ENCODE assay signal across 9 cellular contexts in genomic region chr19:2289714-2290435, GRCh38. TPM values are rescaled to one million over a fixed set of nuclear protein-coding genes. Genes with fewer than 3 reads are reported as not detected.
DNase-seq lines count a peak whose midpoint lies in the region; ATAC-seq, FAIRE-seq and TF ChIP-seq lines count a peak whose summit lies in the region.
"Had no signal": no experiment of that assay in that cellular context is flagged by ENCODE, and none has a peak within 500 bp of the region (broad histone marks: within the 10 kb centered on the region; RNA-seq: fewer than 3 reads in every experiment).

No MANE protein-coding gene starts in this region.

- peaks cover 2% of the 10 kb centered on the region for H3K36me3 Mint-ChIP-seq in activated naive CD4-positive, alpha-beta T cell treated with anti-CD3 and anti-CD28 coated beads for 36 hours (ENCODE audit: low read depth)
- no peaks in the 10 kb centered on the region for H3K36me3 Mint-ChIP-seq in progenitor cell of endocrine pancreas (ENCODE audit: insufficient read depth)

- H3K9me3 ChIP-seq in kidney (ENCODE audit: control insufficient read depth in 1 of 2, low read length in 2 of 2) (no peaks in the 10 kb centered on the region), suprapubic skin (no peaks in the 10 kb centered on the region)

- peaks cover 27% of the 10 kb centered on the region for H3K4me1 Mint-ChIP-seq in activated naive CD4-positive, alpha-beta T cell treated with anti-CD3 and anti-CD28 coated beads for 36 hours (ENCODE audit: low read depth)
- peaks cover 3% of the 10 kb centered on the region for H3K4me1 Mint-ChIP-seq in progenitor cell of endocrine pancreas (ENCODE audit: low read depth)

- peak overlapping the region; percentile 75 for H3K4me3 Mint-ChIP-seq in activated naive CD4-positive, alpha-beta T cell treated with anti-CD3 and anti-CD28 coated beads for 36 hours
- H3K4me3 Mint-ChIP-seq in progenitor cell of endocrine pancreas (ENCODE audit: low read depth) = no peak overlapping the region

- H3K36me3 ChIP-seq in kidney (ENCODE audit: control insufficient read depth in 1 of 2, insufficient read depth in 2 of 2, low read length in 2 of 2) (no peaks in the 10 kb centered on the region), suprapubic skin (peaks cover 4% of the 10 kb centered on the region)

- H3K9me3 Mint-ChIP-seq in activated naive CD4-positive, alpha-beta T cell treated with anti-CD3 and anti-CD28 coated beads for 36 hours = no peaks in the 10 kb centered on the region
- H3K9me3 Mint-ChIP-seq in progenitor cell of endocrine pancreas (ENCODE audit: low read depth) = no peaks in the 10 kb centered on the region

- intact Hi-C loops in activated naive CD4-positive, alpha-beta T cell treated with anti-CD3 and anti-CD28 coated beads for 36 hours (cut with micrococcal nuclease) = loop anchor here (5.0 kb wide), 1 partner anchor 37 kb away; the partner anchor contains the start of genes LSM7 and SPPL2B
- intact Hi-C loops in kidney (cut with DNase I) = no loop called here

- no peak overlapping the region for H3K4me3 ChIP-seq in kidney (ENCODE audit: low read length in 2 of 2)
- H3K4me3 ChIP-seq in suprapubic skin = peak overlapping the region; percentile 49

- H3K27ac Mint-ChIP-seq in activated naive CD4-positive, alpha-beta T cell treated with anti-CD3 and anti-CD28 coated beads for 36 hours = no peak overlapping the region
- no peak overlapping the region for H3K27ac Mint-ChIP-seq in progenitor cell of endocrine pancreas

- H3K4me1 ChIP-seq in kidney (ENCODE audit: control insufficient read depth in 1 of 2, insufficient read depth in 1 of 2, low read depth in 1 of 2, low read length in 2 of 2) (peaks cover 0 to 15% of the 10 kb centered on the region in 2 donors), suprapubic skin (peaks cover 39% of the 10 kb centered on the region)

- no peak overlapping the region for H3K9ac ChIP-seq in kidney (ENCODE audit: low read length in 2 of 2)

- ATAC-seq in GM18505 (IDR thresholded peaks at IDR 0.05; ENCODE audit: unreplicated experiment) (no peak), GM19328 (IDR thresholded peaks at IDR 0.05; ENCODE audit: unreplicated experiment) (no peak)

- H3K27me3 ChIP-seq in suprapubic skin = peaks cover 52% of the 10 kb centered on the region

- peaks cover 5% of the 10 kb centered on the region for H3K27me3 Mint-ChIP-seq in activated naive CD4-positive, alpha-beta T cell treated with anti-CD3 and anti-CD28 coated beads for 36 hours (ENCODE audit: low read depth)
- peaks cover 70% of the 10 kb centered on the region for H3K27me3 Mint-ChIP-seq in progenitor cell of endocrine pancreas

- no peak overlapping the region for H3K27ac ChIP-seq in kidney (ENCODE audit: low read depth in 2 of 2, low read length in 2 of 2)
- peak overlapping the region; percentile 49 for H3K27ac ChIP-seq in suprapubic skin

- CTCF ChIA-PET in activated naive CD4-positive, alpha-beta T cell treated with anti-CD3 and anti-CD28 coated beads for 36 hours (lab: Charles Lee) = interaction anchor here (1.3 to 1.4 kb wide), 2 partner anchors 16 to 31 kb away, joined by 8 to 9 read pairs; no protein-coding TSS in a partner anchor

- TF ChIP-seq CTCF in kidney (IDR thresholded peaks at IDR 0.05; ENCODE audit: borderline replicate concordance, extremely low read depth, insufficient read depth) (no peak), suprapubic skin (IDR thresholded peaks at IDR 0.05) (no peak), progenitor cell of endocrine pancreas (IDR thresholded peaks at IDR 0.05; ENCODE audit: unreplicated experiment) (no peak)

- no peak for FAIRE-seq in kidney (lab: Jason Lieb, UNC)

- 2% methylated on average over 64 of the region's 74 CpGs for WGBS in suprapubic skin

- DNase-seq in NOMO-1 (lab: John Stamatoyannopoulos, UW; ENCODE audit: unreplicated experiment in 2 of 2) (peak; percentile 94 to 96), kidney (peak; percentile 84), suprapubic skin (ENCODE audit: low spot score in 2 of 2) (peak in 1 of 2 donors; percentile 74), progenitor cell of endocrine pancreas (ENCODE audit: low spot score, unreplicated experiment) (no peak), islet precursor cell (no peak)
- DNase-seq in activated naive CD4-positive, alpha-beta T cell treated with anti-CD3 and anti-CD28 coated beads for 36 hours = peak; percentile 72

- TF ChIP-seq POLR2A in GM18505 (IDR thresholded peaks at IDR 0.05; ENCODE audit: borderline replicate concordance, extremely low read depth, insufficient read depth, insufficient read length) (peak; percentile 40), suprapubic skin (IDR thresholded peaks at IDR 0.05) (no peak)

- no peak for TF ChIP-seq EP300 in suprapubic skin (IDR thresholded peaks at IDR 0.05)

RNA-seq across cellular contexts. Expression of gene PEAK3, which starts 7.9 kb away (rescaled TPM):
- total RNA-seq in activated naive CD4-positive, alpha-beta T cell treated with anti-CD3 and anti-CD28 coated beads for 36 hours = not detected
- 2.1 TPM for total RNA-seq in kidney
- polyA plus RNA-seq in kidney (ENCODE audit: insufficient read depth, low read depth, low replicate concordance) = not detected
- 1 to 10 TPM in 1 of 4 donors, under 1 TPM in 1, not detected in 2; 0.55 to 1.4 TPM for total RNA-seq in suprapubic skin
- total RNA-seq in progenitor cell of endocrine pancreas = not detected in 2 replicates

RNA-seq across cellular contexts. Expression of gene LINGO3, which starts 18.1 kb away (rescaled TPM):
- not detected for total RNA-seq in activated naive CD4-positive, alpha-beta T cell treated with anti-CD3 and anti-CD28 coated beads for 36 hours
- total RNA-seq in kidney (0.09 TPM), suprapubic skin (not detected), progenitor cell of endocrine pancreas (0.13 and 0.17 TPM in 2 replicates)
- not detected for polyA plus RNA-seq in kidney (ENCODE audit: insufficient read depth, low read depth, low replicate concordance)

RNA-seq across cellular contexts. Expression of gene JSRP1, which starts 33.7 kb away (rescaled TPM):
- total RNA-seq in activated naive CD4-positive, alpha-beta T cell treated with anti-CD3 and anti-CD28 coated beads for 36 hours = under 1 TPM; 0.55 to 0.81 TPM
- total RNA-seq in kidney = 5.0 TPM
- polyA plus RNA-seq in kidney (ENCODE audit: insufficient read depth, low read depth, low replicate concordance) = 0.37 TPM
- total RNA-seq in suprapubic skin = not detected
- 1.00 and 1.6 TPM in 2 replicates for total RNA-seq in progenitor cell of endocrine pancreas
- total RNA-seq: T-helper 1 cell treated with Interleukin-12 subunit alpha and Interleukin-12 subunit beta and Interleukin-4 antibody, amounts not matched to agents 30 ng/mL and 1 ng/mL, for 36 hours had no signal

RNA-seq across cellular contexts. Expression of gene LSM7, which starts 38.5 kb away (rescaled TPM):
- 100 to 1,000 TPM; 162 to 164 TPM for total RNA-seq in activated naive CD4-positive, alpha-beta T cell treated with anti-CD3 and anti-CD28 coated beads for 36 hours
- total RNA-seq in kidney (54.0 TPM), suprapubic skin (100 to 1,000 TPM in 1 of 4 donors, 10 to 100 TPM in 3; 71.2 to 106 (median 87.5) TPM), progenitor cell of endocrine pancreas (126 and 139 TPM in 2 replicates)
- polyA plus RNA-seq in kidney (ENCODE audit: insufficient read depth, low read depth, low replicate concordance) = 160 TPM

RNA-seq across cellular contexts. Expression of gene SPPL2B, which starts 38.6 kb away (rescaled TPM):
- total RNA-seq in activated naive CD4-positive, alpha-beta T cell treated with anti-CD3 and anti-CD28 coated beads for 36 hours = 10 to 100 TPM; 56.8 to 59.6 TPM
- 94.1 TPM for total RNA-seq in kidney
- polyA plus RNA-seq in kidney (ENCODE audit: insufficient read depth, low read depth, low replicate concordance) = 25.3 TPM
- total RNA-seq in suprapubic skin = 10 to 100 TPM; 46.8 to 97.6 (median 59.6) TPM
- total RNA-seq in progenitor cell of endocrine pancreas = 148 and 153 TPM in 2 replicates

Comparison
In these comparisons a context has a peak if more than half of its experiments do, and no peak if none do; other contexts are left out.
1. DNase-seq: peak in NOMO-1 (2 of 2), activated naive CD4-positive, alpha-beta T cell treated with anti-CD3 and anti-CD28 coated beads for 36 hours (single experiment) and kidney (single experiment); none in progenitor cell of endocrine pancreas (single experiment) and islet precursor cell (single experiment).